ENCODE assay signal across 27 cellular contexts in genomic region chr10:83753490-83753889, GRCh38.
"Had no signal": no experiment of that assay in that cellular context is flagged by ENCODE, and none has a peak within 500 bp of the region (broad histone marks: within the 10 kb centered on the region; RNA-seq: fewer than 3 reads in every experiment).

No MANE protein-coding gene starts in this region.

- H3K4me1 ChIP-seq: colonic mucosa, esophagus muscularis mucosa, esophagus squamous epithelium, foreskin keratinocyte, gastrocnemius medialis, gastroesophageal sphincter, heart left ventricle, heart right ventricle had no signal

- H3K27ac ChIP-seq: colonic mucosa, coronary artery, dorsolateral prefrontal cortex, epithelial cell of prostate, esophagus muscularis mucosa, esophagus squamous epithelium, foreskin keratinocyte, gastrocnemius medialis, gastroesophageal sphincter, heart left ventricle, heart right ventricle had no signal

- H3K27me3 ChIP-seq: colonic mucosa, dorsolateral prefrontal cortex, esophagus muscularis mucosa, esophagus squamous epithelium, foreskin keratinocyte, gastrocnemius medialis, gastroesophageal sphincter, heart left ventricle, heart right ventricle had no signal

- H3K27me3 Mint-ChIP-seq: dendritic cell treated with granulocyte-macrophage colony-stimulating factor and Interleukin-4, amounts not matched to agents 40 ng/mL and 50 ng/mL, for 4 days; effector memory CD8-positive, alpha-beta T cell had no signal

- DNase-seq: colonic mucosa; cortex of kidney; dermis blood vessel endothelial cell; dorsolateral prefrontal cortex; effector CD8-positive, alpha-beta T cell; effector memory CD4-positive, alpha-beta T cell; effector memory CD8-positive, alpha-beta T cell; erythroblast; esophagus squamous epithelium; foreskin fibroblast; foreskin keratinocyte; foreskin melanocyte; gastrocnemius medialis; glutamatergic neuron; head of caudate nucleus; heart left ventricle; heart right ventricle had no signal

- H3K4me3 Mint-ChIP-seq: dendritic cell treated with granulocyte-macrophage colony-stimulating factor and Interleukin-4, amounts not matched to agents 40 ng/mL and 50 ng/mL, for 4 days; effector memory CD8-positive, alpha-beta T cell had no signal

- H3K9me3 ChIP-seq: colonic mucosa, gastrocnemius medialis had no signal

- FAIRE-seq: colon, endometrium, endothelial cell of umbilical vein, frontal cortex had no signal

- H3K4me3 ChIP-seq: colonic mucosa, coronary artery, dorsolateral prefrontal cortex, esophagus muscularis mucosa, esophagus squamous epithelium, gastrocnemius medialis, gastroesophageal sphincter, heart left ventricle, heart right ventricle had no signal

- H3K27ac Mint-ChIP-seq: dendritic cell treated with granulocyte-macrophage colony-stimulating factor and Interleukin-4, amounts not matched to agents 40 ng/mL and 50 ng/mL, for 4 days; effector memory CD8-positive, alpha-beta T cell had no signal

- ATAC-seq: effector memory CD8-positive, alpha-beta T cell; esophagus mucosa; foreskin keratinocyte; gastrocnemius medialis; gastroesophageal sphincter; heart left ventricle; heart right ventricle had no signal

- H3K36me3 ChIP-seq: colonic mucosa, esophagus muscularis mucosa, esophagus squamous epithelium, gastrocnemius medialis, gastroesophageal sphincter, heart left ventricle, heart right ventricle had no signal
